ENCODE assay signal across 26 cellular contexts in genomic region chr17:69588316-69588715, GRCh38.
DNase-seq lines count a peak whose midpoint lies in the region; ATAC-seq, FAIRE-seq and TF ChIP-seq lines count a peak whose summit lies in the region.
"Had no signal": no experiment of that assay in that cellular context is flagged by ENCODE, and none has a peak within 500 bp of the region (broad histone marks: within the 10 kb centered on the region; RNA-seq: fewer than 3 reads in every experiment).

No MANE protein-coding gene starts in this region.

- intact Hi-C loops in IMR-90 (cut with micrococcal nuclease) (no loop called here), PC-9 (cut with micrococcal nuclease; ENCODE audit: unreplicated experiment) (no loop called here)

- H3K9me3 Mint-ChIP-seq in endothelial cell (ENCODE audit: unreplicated experiment), result no peaks in the 10 kb centered on the region
- H3K9me3 Mint-ChIP-seq: CD4-positive, alpha-beta T cell; CD8-positive, alpha-beta memory T cell; GM23338 had no signal

- 0 out of 2 replicates have a peak overlapping the region, but pooled peaks have one; percentile 92 for H2BK120ac ChIP-seq in IMR-90 (ENCODE audit: low read depth, low read length)

- H2AFZ ChIP-seq in IMR-90 (replicated peaks; ENCODE audit: low read length, poor library complexity) (no peak overlapping the region), PC-9 (no peak overlapping the region)
- H2AFZ ChIP-seq: GM23338 had no signal

- H3F3A ChIP-seq in PC-9 (ENCODE audit: insufficient read depth, low read depth), result no peaks in the 10 kb centered on the region; the same call in 1 of the 2 replicates

- no peak overlapping the region for H3K23ac ChIP-seq in IMR-90 (ENCODE audit: low read depth, low read length)

- DNase-seq in A549 (ENCODE audit: low read depth in 1 of 2, low spot score in 1 of 2) (no peak), IMR-90 (no peak), PC-9 (no peak), endothelial cell (ENCODE audit: low spot score) (no peak), brain microvascular endothelial cell (no peak), SK-N-DZ (ENCODE audit: low spot score) (no peak), cortex of kidney (lab: John Stamatoyannopoulos, UW) (no peak)
- DNase-seq: ACHN; AML-193; BE2C; CD4-positive, alpha-beta T cell; CD8-positive, alpha-beta memory T cell; DMS 273 treated with DMSO at 0.1 percent for 48 hours; DND-41; GF-D8; H9 had no signal

- H3K14ac ChIP-seq in IMR-90 (replicated peaks; ENCODE audit: low read depth, low read length), result no peak overlapping the region

- H3K4me3 ChIP-seq in A549 (no peak overlapping the region), IMR-90 (ENCODE audit: insufficient read depth, low read depth, low read length) (no peak overlapping the region), PC-9 (no peak overlapping the region), brain microvascular endothelial cell (ENCODE audit: low read depth, low read length) (no peak overlapping the region)
- H3K4me3 ChIP-seq: BLaER1 treated with 17β-estradiol and CSF1 and Interleukin-3, amounts not matched to agents 10 nM and 100 nM; GM23338 had no signal

- POLR2A ChIA-PET in A549 (lab: Yijun Ruan, JAX), result no interaction called here
- POLR2A ChIA-PET in IMR-90 (lab: Charles Lee; ENCODE audit: unreplicated experiment), result no interaction called here
- POLR2A ChIA-PET in PC-9 (lab: Charles Lee; ENCODE audit: unreplicated experiment), result no interaction called here

- peak overlapping the region; percentile 15; the same call in 2 of the 3 replicates for H3K4me2 ChIP-seq in A549
- H3K4me2 ChIP-seq in IMR-90 (ENCODE audit: low read depth, low read length), result no peak overlapping the region
- H3K4me2 ChIP-seq in PC-9, result peak overlapping the region; percentile 7; the same call in 1 of the 2 replicates
- H3K4me2 ChIP-seq: BLaER1 treated with 17β-estradiol and CSF1 and Interleukin-3, amounts not matched to agents 10 nM and 100 nM; GM23338 had no signal

- peak; percentile 7 for FAIRE-seq in A549 (lab: Jason Lieb, UNC)
- FAIRE-seq: A204.1, D721Med, GM12891, GM18507 had no signal

- no peak overlapping the region for H2BK15ac ChIP-seq in IMR-90 (ENCODE audit: low read depth, low read length)

- H4K20me1 ChIP-seq in IMR-90 (ENCODE audit: insufficient read depth, low read length), result no peaks in the 10 kb centered on the region
- H4K20me1 ChIP-seq in PC-9 (ENCODE audit: insufficient read depth), result no peaks in the 10 kb centered on the region
- H4K20me1 ChIP-seq: BLaER1 treated with 17β-estradiol and CSF1 and Interleukin-3, amounts not matched to agents 10 nM and 100 nM had no signal

- H3K79me1 ChIP-seq in IMR-90 (ENCODE audit: low read depth in 1 of 2, low read length in 2 of 2), result no peaks in the 10 kb centered on the region

- TF ChIP-seq POLR2A in A549 (IDR thresholded peaks at IDR 0.05; ENCODE audit: low read length), result no peak
- TF ChIP-seq POLR2A in IMR-90 (IDR thresholded peaks at IDR 0.05; ENCODE audit: low read depth, low read length), result no peak

- no peak for TF ChIP-seq RAD21 in A549 (conservative IDR thresholded peaks at IDR 0.05 in 1 of 2, IDR thresholded peaks at IDR 0.05 in 1 of 2)
- no peak for TF ChIP-seq RAD21 in IMR-90 (IDR thresholded peaks at IDR 0.05; ENCODE audit: low read length)

- H3K56ac ChIP-seq in IMR-90 (ENCODE audit: extremely low read depth, insufficient read depth, low read length), result no peak overlapping the region

- no peak overlapping the region for H2AK9ac ChIP-seq in IMR-90 (replicated peaks; ENCODE audit: low read depth, low read length, poor library complexity)

- BruUV-seq in IMR-90 (replicated peaks; lab: Mats Ljungman, UMichigan) (no TSS peak), PC-9 (replicated peaks; lab: Mats Ljungman, UMichigan) (no TSS peak)

- H3K36me3 ChIP-seq in IMR-90 (ENCODE audit: control insufficient read depth, insufficient read depth, low read length), result no peaks in the 10 kb centered on the region
- no peaks in the 10 kb centered on the region for H3K36me3 ChIP-seq in PC-9 (ENCODE audit: low read depth)
- no peaks in the 10 kb centered on the region for H3K36me3 ChIP-seq in brain microvascular endothelial cell (replicated peaks)
- H3K36me3 ChIP-seq: BE2C had no signal

- H4K5ac ChIP-seq in IMR-90 (ENCODE audit: low read depth, low read length), result 0 out of 2 replicates have a peak overlapping the region, but pooled peaks have one; percentile 36

- H3K9me1 ChIP-seq in IMR-90 (ENCODE audit: insufficient read depth, low read length), result no peaks in the 10 kb centered on the region

- H3K27me3 Mint-ChIP-seq in endothelial cell (ENCODE audit: unreplicated experiment), result peaks cover 3% of the 10 kb centered on the region
- H3K27me3 Mint-ChIP-seq: CD4-positive, alpha-beta T cell had no signal

- ATAC-seq in A549, result no peak
- no peak for ATAC-seq in IMR-90 (ENCODE audit: low read depth)
- no peak for ATAC-seq in HG02973 (IDR thresholded peaks at IDR 0.05; ENCODE audit: unreplicated experiment)
- ATAC-seq: GM23338, HCT116 had no signal

- H3K79me2 ChIP-seq in PC-9 (ENCODE audit: low read depth), result no peaks in the 10 kb centered on the region

- H2BK20ac ChIP-seq in IMR-90 (ENCODE audit: low read depth, low read length), result no peak overlapping the region

- H3K9me2 ChIP-seq in PC-9 (ENCODE audit: insufficient read depth), result no peaks in the 10 kb centered on the region

- H3K4ac ChIP-seq in IMR-90 (ENCODE audit: low read depth, low read length), result no peak overlapping the region

- H3K27me3 ChIP-seq in IMR-90 (ENCODE audit: control insufficient read depth, insufficient read depth, low read length) (no peaks in the 10 kb centered on the region), PC-9 (ENCODE audit: insufficient read depth, low read depth) (no peaks in the 10 kb centered on the region), brain microvascular endothelial cell (replicated peaks) (no peaks in the 10 kb centered on the region)
- H3K27me3 ChIP-seq: BLaER1 treated with 17β-estradiol and CSF1 and Interleukin-3, amounts not matched to agents 10 nM and 100 nM had no signal

- CTCF ChIA-PET in A549 (lab: Yijun Ruan, JAX) (interaction anchor here (0.8 kb wide), 1 partner anchor 41 kb away, joined by 3 read pairs; no protein-coding TSS in a partner anchor), IMR-90 (lab: Yijun Ruan, JAX) (interaction anchor here (0.9 to 1.6 kb wide), 2 partner anchors 19 to 580 kb away, joined by 4 read pairs; no protein-coding TSS in a partner anchor), PC-9 (lab: Charles Lee) (no interaction called here)

- H3K27ac ChIP-seq in A549 (0 out of 6 replicates have a peak overlapping the region, but pooled peaks of 1 of the 2 experiments have one; percentile 3), IMR-90 (ENCODE audit: insufficient read depth, low read length) (0 out of 2 replicates have a peak overlapping the region, but pooled peaks have one; percentile 2), PC-9 (peak overlapping the region; percentile 52), brain microvascular endothelial cell (no peak overlapping the region)
- H3K27ac ChIP-seq: 22Rv1; BLaER1 treated with 17β-estradiol and CSF1 and Interleukin-3, amounts not matched to agents 10 nM and 100 nM had no signal

- TF ChIP-seq CTCF in A549 (IDR thresholded peaks at IDR 0.05) (no peak), IMR-90 (conservative IDR thresholded peaks at IDR 0.05; ENCODE audit: low read depth, low read length) (no peak), PC-9 (conservative IDR thresholded peaks at IDR 0.05) (no peak), endothelial cell (IDR thresholded peaks at IDR 0.05; ENCODE audit: unreplicated experiment) (no peak), brain microvascular endothelial cell (IDR thresholded peaks at IDR 0.05; ENCODE audit: low read depth, low read length, missing control alignments) (no peak)

- H4K8ac ChIP-seq in IMR-90 (ENCODE audit: low read depth in 2 of 2, low read length in 2 of 2), result peak overlapping the region; percentile 8 to 16; a peak in 1 of 4 replicates

- H3K36me3 Mint-ChIP-seq in endothelial cell (ENCODE audit: low read depth, unreplicated experiment), result peaks cover 9% of the 10 kb centered on the region
- H3K36me3 Mint-ChIP-seq: CD14-positive monocyte; CD8-positive, alpha-beta memory T cell had no signal

- no peak overlapping the region for H2BK5ac ChIP-seq in IMR-90 (ENCODE audit: low read depth, low read length, poor library complexity, severe bottlenecking)

- peaks cover 31% of the 10 kb centered on the region for H3K4me1 Mint-ChIP-seq in endothelial cell (ENCODE audit: unreplicated experiment)
- H3K4me1 Mint-ChIP-seq: CD14-positive monocyte; CD8-positive, alpha-beta memory T cell had no signal

- dilution Hi-C loops in IMR-90 (cut with HindIII; ENCODE audit: low sequenced_read_pairs, unreplicated experiment), result no loop called here

- no peak overlapping the region for H3K4me3 Mint-ChIP-seq in endothelial cell (ENCODE audit: unreplicated experiment)
- H3K4me3 Mint-ChIP-seq: CD14-positive monocyte; CD4-positive, alpha-beta T cell; CD8-positive, alpha-beta memory T cell; GM23338; H9 had no signal

- H3K9ac ChIP-seq in IMR-90 (ENCODE audit: low read depth, low read length), result no peak overlapping the region
- H3K9ac ChIP-seq: BLaER1 treated with 17β-estradiol and CSF1 and Interleukin-3, amounts not matched to agents 10 nM and 100 nM had no signal

- in situ Hi-C loops in IMR-90 (cut with MboI; ENCODE audit: low sequenced_read_pairs), result no loop called here
- in situ Hi-C loops in brain microvascular endothelial cell (cut with HindIII; ENCODE audit: low pct_ligation_motif_present, low sequenced_read_pairs), result no loop called here

- peak overlapping the region; percentile 74 for H3K18ac ChIP-seq in IMR-90 (ENCODE audit: low read depth, low read length)

- no peak overlapping the region for H2AK5ac ChIP-seq in IMR-90 (ENCODE audit: low read depth, low read length)

- H3K9me3 ChIP-seq in A549 (no peaks in the 10 kb centered on the region), IMR-90 (ENCODE audit: control insufficient read depth, insufficient read depth, low read length) (peaks cover 2% of the 10 kb centered on the region; the same call in 1 of the 2 replicates), PC-9 (ENCODE audit: insufficient read depth, low read depth) (no peaks in the 10 kb centered on the region)
- H3K9me3 ChIP-seq: BE2C had no signal

- 76% methylated on average over 2 of the region's 2 CpGs for WGBS in A549 (ENCODE audit: missing lambda C conversion rate)
- WGBS in IMR-90 (ENCODE audit: extremely low coverage in 2 of 2, insufficient read length in 1 of 2), 2 experiments, result no CpG with 5 or more reads among the region's 2 CpGs

- TF ChIP-seq EP300 in A549 (IDR thresholded peaks at IDR 0.05), result no peak

- no peak overlapping the region; the same call in 1 of the 2 replicates for H4K91ac ChIP-seq in IMR-90 (ENCODE audit: insufficient read depth, low read depth, low read length)

- H3K4me1 ChIP-seq in A549, result peaks cover 6% of the 10 kb centered on the region; the same call in 1 of the 3 replicates
- H3K4me1 ChIP-seq in IMR-90 (ENCODE audit: control insufficient read depth, insufficient read depth, low read length), result peaks cover 5% of the 10 kb centered on the region
- H3K4me1 ChIP-seq in PC-9 (replicated peaks; ENCODE audit: insufficient read depth), result peaks cover 16% of the 10 kb centered on the region; the same call in 1 of the 2 replicates
- H3K4me1 ChIP-seq: BE2C had no signal

- peak overlapping the region; percentile 87 for H3K27ac Mint-ChIP-seq in endothelial cell (ENCODE audit: unreplicated experiment)
- H3K27ac Mint-ChIP-seq: CD14-positive monocyte; CD4-positive, alpha-beta T cell; CD8-positive, alpha-beta memory T cell; GM23338; H9 had no signal

TF ChIP-seq in IMR-90, 13 proteins besides CTCF, POLR2A, EP300 and RAD21 (continues in another document):
- no peak for TF ChIP-seq RCOR1 (IDR thresholded peaks at IDR 0.05; ENCODE audit: insufficient replicate concordance, low read length)
